In genomic region chr17:69486779-69487637, GRCh38 we compare ENCODE assay signal across 20 cellular contexts.
"Had no signal": no experiment of that assay in that cellular context is flagged by ENCODE, and none has a peak within 500 bp of the region (broad histone marks: within the 10 kb centered on the region; RNA-seq: fewer than 3 reads in every experiment).

No MANE protein-coding gene starts in this region.

- H3K27ac ChIP-seq: lower lobe of right lung, skin epidermis, VCaP had no signal

- DNase-seq: activated CD4-positive, alpha-beta T cell treated with anti-CD3 and anti-CD28 coated beads for 1 hour; activated CD4-positive, alpha-beta T cell treated with anti-CD3 and anti-CD28 coated beads, Interleukin-2, amount 50 U/mL, for 4 hours; activated CD8-positive, alpha-beta memory T cell treated with anti-CD3 and anti-CD28 coated beads, Interleukin-2, amount 10 ng/mL, durations not matched to agents 7 days and 5 days; activated naive CD4-positive, alpha-beta T cell treated with anti-CD3 and anti-CD28 coated beads, Interleukin-2, amount 10 ng/mL, durations not matched to agents 7 days and 5 days; activated T-cell treated with anti-CD3 and anti-CD28 coated beads, Interleukin-2, amount 50 U/mL, for 1 hour; adrenal gland; hippocampal formation; kidney; lower lobe of right lung; SK-N-SH; stimulated activated CD4-positive, alpha-beta T cell treated with anti-CD3 and anti-CD28 coated beads, Interleukin-4, amount 100 ng/mL, for 4 hours; stimulated activated CD8-positive, alpha-beta memory T cell treated with anti-CD3 and anti-CD28 coated beads, Interleukin-4, amount 100 ng/mL, for 48 hours; stimulated activated naive CD4-positive, alpha-beta T cell treated with Interleukin-2 at 50 U/mL for 16 hours; T-cell; T-helper 9 cell had no signal

- H3K4me1 Mint-ChIP-seq: activated naive CD4-positive, alpha-beta T cell treated with anti-CD3 and anti-CD28 coated beads, Interleukin-2, amount 10 ng/mL, durations not matched to agents 7 days and 5 days; neural crest cell had no signal

- H3K36me3 ChIP-seq: adrenal gland, lower lobe of right lung had no signal

- H3K27ac Mint-ChIP-seq: activated CD8-positive, alpha-beta memory T cell treated with anti-CD3 and anti-CD28 coated beads, Interleukin-2, amount 10 ng/mL, durations not matched to agents 7 days and 5 days; activated naive CD4-positive, alpha-beta T cell treated with anti-CD3 and anti-CD28 coated beads, Interleukin-2, amount 10 ng/mL, durations not matched to agents 7 days and 5 days; activated T-helper 2 cell treated with anti-CD3 and anti-CD28 coated beads, Interferon-gamma antibody, Interleukin-2, Interleukin-4, amounts not matched to agents 10 μg/mL and 5 μg/mL and 100 μg/mL, durations not matched to agents 14 hours and 24 hours and 36 hours; mesothelial cell of epicardium; T-cell had no signal

- H3K27me3 Mint-ChIP-seq: activated CD8-positive, alpha-beta memory T cell treated with anti-CD3 and anti-CD28 coated beads, Interleukin-2, amount 10 ng/mL, durations not matched to agents 7 days and 5 days; activated naive CD4-positive, alpha-beta T cell treated with anti-CD3 and anti-CD28 coated beads, Interleukin-2, amount 10 ng/mL, durations not matched to agents 7 days and 5 days; T-cell had no signal

- H3K9me3 Mint-ChIP-seq: activated naive CD4-positive, alpha-beta T cell treated with anti-CD3 and anti-CD28 coated beads, Interleukin-2, amount 10 ng/mL, durations not matched to agents 7 days and 5 days; activated T-helper 2 cell treated with anti-CD3 and anti-CD28 coated beads, Interferon-gamma antibody, Interleukin-2, Interleukin-4, amounts not matched to agents 10 μg/mL and 5 μg/mL and 100 μg/mL, durations not matched to agents 14 hours and 24 hours and 36 hours; mesothelial cell of epicardium; T-cell had no signal

- ATAC-seq: activated CD8-positive, alpha-beta memory T cell treated with anti-CD3 and anti-CD28 coated beads, Interleukin-2, amount 10 ng/mL, durations not matched to agents 7 days and 5 days; lower lobe of right lung; T-cell had no signal

- H3K9ac ChIP-seq: SK-N-SH had no signal

- H3K4me3 ChIP-seq: adrenal gland, lower lobe of right lung, skin epidermis had no signal

- H3K36me3 Mint-ChIP-seq: activated CD8-positive, alpha-beta memory T cell treated with anti-CD3 and anti-CD28 coated beads, Interleukin-2, amount 10 ng/mL, durations not matched to agents 7 days and 5 days; activated naive CD4-positive, alpha-beta T cell treated with anti-CD3 and anti-CD28 coated beads, Interleukin-2, amount 10 ng/mL, durations not matched to agents 7 days and 5 days; mesothelial cell of epicardium had no signal

- H3K4me3 Mint-ChIP-seq: activated CD8-positive, alpha-beta memory T cell treated with anti-CD3 and anti-CD28 coated beads, Interleukin-2, amount 10 ng/mL, durations not matched to agents 7 days and 5 days; activated naive CD4-positive, alpha-beta T cell treated with anti-CD3 and anti-CD28 coated beads, Interleukin-2, amount 10 ng/mL, durations not matched to agents 7 days and 5 days; mesothelial cell of epicardium; neural crest cell; T-cell had no signal

- H3K27me3 ChIP-seq: adrenal gland had no signal

- H3K4me1 ChIP-seq: adrenal gland, lower lobe of right lung had no signal

- H3K9me3 ChIP-seq: adrenal gland, lower lobe of right lung, SK-N-SH had no signal
